1 cellular context compared by ENCODE assay signal in the genomic region with DNA sequence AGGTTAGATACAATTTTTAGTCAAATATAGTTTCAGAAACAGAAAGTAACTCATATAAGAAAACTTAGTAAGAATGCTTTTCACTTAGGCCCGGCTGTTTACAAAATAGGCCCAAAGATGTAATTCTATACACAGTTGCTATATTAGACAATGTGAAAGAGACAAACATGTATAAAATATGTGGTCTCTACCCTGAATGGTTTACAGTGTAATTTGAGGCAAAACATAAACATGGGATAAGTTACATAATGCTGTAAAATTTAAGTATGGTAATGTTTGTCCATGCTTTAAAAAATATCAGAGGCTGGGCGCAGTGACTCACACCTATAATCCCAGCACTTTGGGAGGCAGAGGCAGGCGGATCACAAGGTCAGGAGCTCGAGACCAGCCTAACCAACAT.
TF ChIP-seq lines count a peak whose summit lies in the region.

No MANE protein-coding gene starts in this region.

TF ChIP-seq in K562, 482 proteins besides CTCF, POLR2A, EP300 and RAD21:
- TF ChIP-seq TARDBP (IDR thresholded peaks at IDR 0.05) (no peak), CCAR2 (IDR thresholded peaks at IDR 0.05; ENCODE audit: low read depth, low read length) (no peak), HLTF (IDR thresholded peaks at IDR 0.05) (no peak), SNRNP70 (optimal IDR thresholded peaks at IDR 0.05; ENCODE audit: low read depth, low read length) (no peak), MYC (IDR thresholded peaks at IDR 0.05; ENCODE audit: low read depth, low read length) (no peak), MYC (CRISPR knock-in tag; IDR thresholded peaks at IDR 0.05; ENCODE audit: borderline replicate concordance, low read depth) (no peak)
- TF ChIP-seq, protein P1, sequence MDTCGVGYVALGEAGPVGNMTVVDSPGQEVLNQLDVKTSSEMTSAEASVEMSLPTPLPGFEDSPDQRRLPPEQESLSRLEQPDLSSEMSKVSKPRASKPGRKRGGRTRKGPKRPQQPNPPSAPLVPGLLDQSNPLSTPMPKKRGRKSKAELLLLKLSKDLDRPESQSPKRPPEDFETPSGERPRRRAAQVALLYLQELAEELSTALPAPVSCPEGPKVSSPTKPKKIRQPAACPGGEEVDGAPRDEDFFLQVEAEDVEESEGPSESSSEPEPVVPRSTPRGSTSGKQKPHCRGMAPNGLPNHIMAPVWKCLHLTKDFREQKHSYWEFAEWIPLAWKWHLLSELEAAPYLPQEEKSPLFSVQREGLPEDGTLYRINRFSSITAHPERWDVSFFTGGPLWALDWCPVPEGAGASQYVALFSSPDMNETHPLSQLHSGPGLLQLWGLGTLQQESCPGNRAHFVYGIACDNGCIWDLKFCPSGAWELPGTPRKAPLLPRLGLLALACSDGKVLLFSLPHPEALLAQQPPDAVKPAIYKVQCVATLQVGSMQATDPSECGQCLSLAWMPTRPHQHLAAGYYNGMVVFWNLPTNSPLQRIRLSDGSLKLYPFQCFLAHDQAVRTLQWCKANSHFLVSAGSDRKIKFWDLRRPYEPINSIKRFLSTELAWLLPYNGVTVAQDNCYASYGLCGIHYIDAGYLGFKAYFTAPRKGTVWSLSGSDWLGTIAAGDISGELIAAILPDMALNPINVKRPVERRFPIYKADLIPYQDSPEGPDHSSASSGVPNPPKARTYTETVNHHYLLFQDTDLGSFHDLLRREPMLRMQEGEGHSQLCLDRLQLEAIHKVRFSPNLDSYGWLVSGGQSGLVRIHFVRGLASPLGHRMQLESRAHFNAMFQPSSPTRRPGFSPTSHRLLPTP (IDR thresholded peaks at IDR 0.05; ENCODE audit: borderline replicate concordance, extremely low read depth, insufficient read length) = no peak
